1 cellular context compared by ENCODE assay signal in the genomic region with DNA sequence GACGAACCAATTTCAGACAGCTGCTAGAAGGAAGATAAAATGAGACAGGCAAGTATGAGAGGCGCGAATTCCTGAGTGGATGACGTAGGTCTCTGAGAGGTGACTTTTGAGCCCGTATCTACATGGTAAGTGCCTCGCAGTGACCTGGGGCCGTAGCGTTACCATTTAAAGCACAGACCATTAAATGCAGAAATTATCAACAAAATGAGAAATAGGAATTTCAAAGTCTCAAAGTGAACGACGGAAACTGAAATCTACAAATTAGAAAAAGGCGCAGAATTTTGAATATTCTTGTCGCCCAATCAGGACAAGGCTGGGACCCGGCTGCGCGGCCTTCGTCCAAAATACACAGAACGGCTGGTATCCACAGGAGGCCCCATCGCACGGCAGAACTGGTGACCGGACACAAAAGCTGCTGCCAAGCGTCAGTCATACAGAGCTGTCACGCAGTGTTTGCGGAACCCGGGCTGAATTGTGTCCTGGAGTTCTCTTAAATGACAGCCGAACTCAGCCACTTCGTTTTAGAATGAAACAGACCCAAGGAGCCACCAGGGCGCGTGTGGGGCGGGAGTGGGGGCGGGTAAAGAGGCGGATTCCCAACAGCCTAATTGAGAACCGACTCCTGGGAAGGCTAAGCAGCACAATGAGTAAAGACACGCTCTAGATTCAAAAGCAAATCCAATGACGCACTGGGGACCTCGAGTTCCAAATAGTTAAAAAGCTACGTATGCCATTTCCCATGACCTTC.
TF ChIP-seq lines count a peak whose summit lies in the region.

No MANE protein-coding gene starts in this region.

TF ChIP-seq in K562, 482 proteins besides CTCF, POLR2A, EP300 and RAD21 (continued from another document and continues in another):
- TF ChIP-seq, protein P1, sequence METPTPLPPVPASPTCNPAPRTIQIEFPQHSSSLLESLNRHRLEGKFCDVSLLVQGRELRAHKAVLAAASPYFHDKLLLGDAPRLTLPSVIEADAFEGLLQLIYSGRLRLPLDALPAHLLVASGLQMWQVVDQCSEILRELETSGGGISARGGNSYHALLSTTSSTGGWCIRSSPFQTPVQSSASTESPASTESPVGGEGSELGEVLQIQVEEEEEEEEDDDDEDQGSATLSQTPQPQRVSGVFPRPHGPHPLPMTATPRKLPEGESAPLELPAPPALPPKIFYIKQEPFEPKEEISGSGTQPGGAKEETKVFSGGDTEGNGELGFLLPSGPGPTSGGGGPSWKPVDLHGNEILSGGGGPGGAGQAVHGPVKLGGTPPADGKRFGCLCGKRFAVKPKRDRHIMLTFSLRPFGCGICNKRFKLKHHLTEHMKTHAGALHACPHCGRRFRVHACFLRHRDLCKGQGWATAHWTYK (CRISPR knock-in tag; IDR thresholded peaks at IDR 0.05): no peak
- TF ChIP-seq POLR2AphosphoS5 (IDR thresholded peaks at IDR 0.05; ENCODE audit: control insufficient read depth, insufficient read depth, low read depth, low read length) (peak; percentile 86), SMC3 (conservative IDR thresholded peaks at IDR 0.05; ENCODE audit: insufficient read depth, low read depth, low read length) (0 out of 2 replicates have a peak, but pooled peaks have one; percentile 7), ZNF717 (CRISPR knock-in tag; IDR thresholded peaks at IDR 0.05) (no peak), ESRRA (IDR thresholded peaks at IDR 0.05; ENCODE audit: borderline replicate concordance, low read depth) (no peak), IRF2 (CRISPR knock-in tag; IDR thresholded peaks at IDR 0.05) (no peak), PTRF (tag; IDR thresholded peaks at IDR 0.05) (no peak), BDP1 (IDR thresholded peaks at IDR 0.05; ENCODE audit: insufficient read depth, insufficient read length) (no peak), HIVEP1 (CRISPR knock-in tag; IDR thresholded peaks at IDR 0.05) (no peak), TAL1 (IDR thresholded peaks at IDR 0.05) (no peak), PURB (CRISPR knock-in tag; IDR thresholded peaks at IDR 0.05; ENCODE audit: low read depth) (no peak), RFX7 (CRISPR knock-in tag; IDR thresholded peaks at IDR 0.05) (peak; percentile 85; the same call in 1 of the 2 replicates), CREM (IDR thresholded peaks at IDR 0.05; ENCODE audit: low read depth) (peak; percentile 80), ZEB2 (IDR thresholded peaks at IDR 0.05) (no peak), THRAP3 (IDR thresholded peaks at IDR 0.05; ENCODE audit: borderline replicate concordance) (no peak; the same call in 1 of the 2 replicates), CHD2 (IDR thresholded peaks at IDR 0.05; ENCODE audit: low read depth, low read length) (0 out of 2 replicates have a peak, but pooled peaks have one; percentile 32), EGR1 (conservative IDR thresholded peaks at IDR 0.05) (0 out of 2 replicates have a peak, but pooled peaks have one; percentile 36), NR2C2 (CRISPR knock-in tag; IDR thresholded peaks at IDR 0.05) (0 out of 2 replicates have a peak, but pooled peaks have one; percentile 34), NR2C2 (tag; IDR thresholded peaks at IDR 0.05) (no peak; the same call in 1 of the 2 replicates), SNRNP70 (optimal IDR thresholded peaks at IDR 0.05; ENCODE audit: low read depth, low read length) (peak; percentile 93), NFIX (CRISPR knock-in tag; IDR thresholded peaks at IDR 0.05; ENCODE audit: low read depth) (no peak), ILK (tag; IDR thresholded peaks at IDR 0.05; ENCODE audit: borderline replicate concordance, low read depth) (no peak), HMG20A (CRISPR knock-in tag; conservative IDR thresholded peaks at IDR 0.05) (no peak), ZBTB1 (CRISPR knock-in tag; IDR thresholded peaks at IDR 0.05; ENCODE audit: borderline replicate concordance, low read depth) (peak; percentile 71; the same call in 1 of the 2 replicates), CREB1 (IDR thresholded peaks at IDR 0.05) (peak; percentile 27; the same call in 1 of the 2 replicates), CREB1 (CRISPR knock-in tag; IDR thresholded peaks at IDR 0.05) (peak; percentile 57), MTA1 (IDR thresholded peaks at IDR 0.05; ENCODE audit: borderline replicate concordance) (no peak), TAF1 (IDR thresholded peaks at IDR 0.05; ENCODE audit: control insufficient read depth, extremely low read depth, insufficient read depth, low read length, severe bottlenecking) (peak; percentile 44), TCF7 (IDR thresholded peaks at IDR 0.05; ENCODE audit: borderline replicate concordance) (no peak), KLF1 (tag; IDR thresholded peaks at IDR 0.05) (no peak), SAFB (IDR thresholded peaks at IDR 0.05; ENCODE audit: borderline replicate concordance, low read depth, low read length) (no peak), CBFA2T2 (conservative IDR thresholded peaks at IDR 0.05) (0 out of 2 replicates have a peak, but pooled peaks have one; percentile 7), ZFX (CRISPR knock-in tag; IDR thresholded peaks at IDR 0.05) (peak; percentile 21; the same call in 1 of the 2 replicates), NRF1 (conservative IDR thresholded peaks at IDR 0.05 in 1 of 2, IDR thresholded peaks at IDR 0.05 in 1 of 2) (peak; percentile 50 to 52; a peak in 3 of 4 replicates), CHCHD3 (CRISPR knock-in tag; IDR thresholded peaks at IDR 0.05) (peak; percentile 92), EZH2 (IDR thresholded peaks at IDR 0.05; ENCODE audit: borderline replicate concordance, low read depth, low read length) (no peak), DIDO1 (tag; IDR thresholded peaks at IDR 0.05; ENCODE audit: low read depth) (no peak), RBFOX2 (IDR thresholded peaks at IDR 0.05; ENCODE audit: low read depth, low read length) (peak; percentile 74), DNMT1 (IDR thresholded peaks at IDR 0.05) (no peak), EWSR1 (IDR thresholded peaks at IDR 0.05; ENCODE audit: borderline replicate concordance, low read depth, partially characterized antibody) (peak; percentile 83), TBL1XR1 (IDR thresholded peaks at IDR 0.05; ENCODE audit: low read length in 2 of 2) (peak in 1 of 2 experiments; percentile 89; a peak in 1 of 4 replicates), POLR2H (tag; IDR thresholded peaks at IDR 0.05; ENCODE audit: low read depth) (peak; percentile 7; the same call in 1 of the 2 replicates), ZNF408 (CRISPR knock-in tag; IDR thresholded peaks at IDR 0.05; ENCODE audit: low read depth) (no peak), GTF2A2 (tag; IDR thresholded peaks at IDR 0.05) (no peak), U2AF2 (optimal IDR thresholded peaks at IDR 0.05; ENCODE audit: low read depth, low read length) (no peak), MAFK (IDR thresholded peaks at IDR 0.05; ENCODE audit: low read length) (no peak), ZNF263 (CRISPR knock-in tag; IDR thresholded peaks at IDR 0.05; ENCODE audit: borderline replicate concordance) (no peak), KLF10 (CRISPR knock-in tag; IDR thresholded peaks at IDR 0.05) (no peak), RB1 (IDR thresholded peaks at IDR 0.05; ENCODE audit: low read depth) (no peak), SMAD1 (IDR thresholded peaks at IDR 0.05; ENCODE audit: low read depth, low read length, partially characterized antibody) (no peak), ZNF224 (CRISPR knock-in tag; IDR thresholded peaks at IDR 0.05) (no peak), STAG1 (CRISPR knock-in tag; IDR thresholded peaks at IDR 0.05; ENCODE audit: borderline replicate concordance) (0 out of 2 replicates have a peak, but pooled peaks have one; percentile 39), ZNF146 (CRISPR knock-in tag; IDR thresholded peaks at IDR 0.05; ENCODE audit: unreplicated experiment) (no peak), ESRRB (CRISPR knock-in tag; IDR thresholded peaks at IDR 0.05; ENCODE audit: borderline replicate concordance) (no peak), HLTF (IDR thresholded peaks at IDR 0.05) (no peak), ZKSCAN1 (IDR thresholded peaks at IDR 0.05; ENCODE audit: low read depth, low read length) (0 out of 2 replicates have a peak, but pooled peaks have one; percentile 8), CHD4 (IDR thresholded peaks at IDR 0.05; ENCODE audit: insufficient read depth, insufficient replicate concordance, low read depth, low read length, poor library complexity, severe bottlenecking) (no peak), SMARCC2 (IDR thresholded peaks at IDR 0.05; ENCODE audit: low read depth) (no peak)
- TF ChIP-seq, protein P2, sequence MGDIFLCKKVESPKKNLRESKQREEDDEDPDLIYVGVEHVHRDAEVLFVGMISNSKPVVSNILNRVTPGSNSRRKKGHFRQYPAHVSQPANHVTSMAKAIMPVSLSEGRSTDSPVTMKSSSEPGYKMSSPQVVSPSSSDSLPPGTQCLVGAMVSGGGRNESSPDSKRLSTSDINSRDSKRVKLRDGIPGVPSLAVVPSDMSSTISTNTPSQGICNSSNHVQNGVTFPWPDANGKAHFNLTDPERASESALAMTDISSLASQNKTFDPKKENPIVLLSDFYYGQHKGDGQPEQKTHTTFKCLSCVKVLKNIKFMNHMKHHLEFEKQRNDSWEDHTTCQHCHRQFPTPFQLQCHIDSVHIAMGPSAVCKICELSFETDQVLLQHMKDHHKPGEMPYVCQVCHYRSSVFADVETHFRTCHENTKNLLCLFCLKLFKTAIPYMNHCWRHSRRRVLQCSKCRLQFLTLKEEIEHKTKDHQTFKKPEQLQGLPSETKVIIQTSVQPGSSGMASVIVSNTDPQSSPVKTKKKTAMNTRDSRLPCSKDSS (IDR thresholded peaks at IDR 0.05; ENCODE audit: low read depth, partially characterized antibody): no peak
- TF ChIP-seq, protein P3, sequence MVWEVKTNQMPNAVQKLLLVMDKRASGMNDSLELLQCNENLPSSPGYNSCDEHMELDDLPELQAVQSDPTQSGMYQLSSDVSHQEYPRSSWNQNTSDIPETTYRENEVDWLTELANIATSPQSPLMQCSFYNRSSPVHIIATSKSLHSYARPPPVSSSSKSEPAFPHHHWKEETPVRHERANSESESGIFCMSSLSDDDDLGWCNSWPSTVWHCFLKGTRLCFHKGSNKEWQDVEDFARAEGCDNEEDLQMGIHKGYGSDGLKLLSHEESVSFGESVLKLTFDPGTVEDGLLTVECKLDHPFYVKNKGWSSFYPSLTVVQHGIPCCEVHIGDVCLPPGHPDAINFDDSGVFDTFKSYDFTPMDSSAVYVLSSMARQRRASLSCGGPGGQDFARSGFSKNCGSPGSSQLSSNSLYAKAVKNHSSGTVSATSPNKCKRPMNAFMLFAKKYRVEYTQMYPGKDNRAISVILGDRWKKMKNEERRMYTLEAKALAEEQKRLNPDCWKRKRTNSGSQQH (CRISPR knock-in tag; IDR thresholded peaks at IDR 0.05): 0 out of 2 replicates have a peak, but pooled peaks have one; percentile 57
- TF ChIP-seq, protein P4, sequence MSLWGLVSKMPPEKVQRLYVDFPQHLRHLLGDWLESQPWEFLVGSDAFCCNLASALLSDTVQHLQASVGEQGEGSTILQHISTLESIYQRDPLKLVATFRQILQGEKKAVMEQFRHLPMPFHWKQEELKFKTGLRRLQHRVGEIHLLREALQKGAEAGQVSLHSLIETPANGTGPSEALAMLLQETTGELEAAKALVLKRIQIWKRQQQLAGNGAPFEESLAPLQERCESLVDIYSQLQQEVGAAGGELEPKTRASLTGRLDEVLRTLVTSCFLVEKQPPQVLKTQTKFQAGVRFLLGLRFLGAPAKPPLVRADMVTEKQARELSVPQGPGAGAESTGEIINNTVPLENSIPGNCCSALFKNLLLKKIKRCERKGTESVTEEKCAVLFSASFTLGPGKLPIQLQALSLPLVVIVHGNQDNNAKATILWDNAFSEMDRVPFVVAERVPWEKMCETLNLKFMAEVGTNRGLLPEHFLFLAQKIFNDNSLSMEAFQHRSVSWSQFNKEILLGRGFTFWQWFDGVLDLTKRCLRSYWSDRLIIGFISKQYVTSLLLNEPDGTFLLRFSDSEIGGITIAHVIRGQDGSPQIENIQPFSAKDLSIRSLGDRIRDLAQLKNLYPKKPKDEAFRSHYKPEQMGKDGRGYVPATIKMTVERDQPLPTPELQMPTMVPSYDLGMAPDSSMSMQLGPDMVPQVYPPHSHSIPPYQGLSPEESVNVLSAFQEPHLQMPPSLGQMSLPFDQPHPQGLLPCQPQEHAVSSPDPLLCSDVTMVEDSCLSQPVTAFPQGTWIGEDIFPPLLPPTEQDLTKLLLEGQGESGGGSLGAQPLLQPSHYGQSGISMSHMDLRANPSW (CRISPR knock-in tag; IDR thresholded peaks at IDR 0.05): no peak
- TF ChIP-seq, protein P5, sequence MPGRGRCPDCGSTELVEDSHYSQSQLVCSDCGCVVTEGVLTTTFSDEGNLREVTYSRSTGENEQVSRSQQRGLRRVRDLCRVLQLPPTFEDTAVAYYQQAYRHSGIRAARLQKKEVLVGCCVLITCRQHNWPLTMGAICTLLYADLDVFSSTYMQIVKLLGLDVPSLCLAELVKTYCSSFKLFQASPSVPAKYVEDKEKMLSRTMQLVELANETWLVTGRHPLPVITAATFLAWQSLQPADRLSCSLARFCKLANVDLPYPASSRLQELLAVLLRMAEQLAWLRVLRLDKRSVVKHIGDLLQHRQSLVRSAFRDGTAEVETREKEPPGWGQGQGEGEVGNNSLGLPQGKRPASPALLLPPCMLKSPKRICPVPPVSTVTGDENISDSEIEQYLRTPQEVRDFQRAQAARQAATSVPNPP (IDR thresholded peaks at IDR 0.05; ENCODE audit: borderline replicate concordance, insufficient read depth, insufficient read length): no peak
- TF ChIP-seq, protein P6, sequence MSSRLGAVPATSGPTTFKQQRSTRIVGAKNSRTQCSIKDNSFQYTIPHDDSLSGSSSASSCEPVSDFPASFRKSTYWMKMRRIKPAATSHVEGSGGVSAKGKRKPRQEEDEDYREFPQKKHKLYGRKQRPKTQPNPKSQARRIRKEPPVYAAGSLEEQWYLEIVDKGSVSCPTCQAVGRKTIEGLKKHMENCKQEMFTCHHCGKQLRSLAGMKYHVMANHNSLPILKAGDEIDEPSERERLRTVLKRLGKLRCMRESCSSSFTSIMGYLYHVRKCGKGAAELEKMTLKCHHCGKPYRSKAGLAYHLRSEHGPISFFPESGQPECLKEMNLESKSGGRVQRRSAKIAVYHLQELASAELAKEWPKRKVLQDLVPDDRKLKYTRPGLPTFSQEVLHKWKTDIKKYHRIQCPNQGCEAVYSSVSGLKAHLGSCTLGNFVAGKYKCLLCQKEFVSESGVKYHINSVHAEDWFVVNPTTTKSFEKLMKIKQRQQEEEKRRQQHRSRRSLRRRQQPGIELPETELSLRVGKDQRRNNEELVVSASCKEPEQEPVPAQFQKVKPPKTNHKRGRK (tag; IDR thresholded peaks at IDR 0.05): no peak
- TF ChIP-seq, protein P7, sequence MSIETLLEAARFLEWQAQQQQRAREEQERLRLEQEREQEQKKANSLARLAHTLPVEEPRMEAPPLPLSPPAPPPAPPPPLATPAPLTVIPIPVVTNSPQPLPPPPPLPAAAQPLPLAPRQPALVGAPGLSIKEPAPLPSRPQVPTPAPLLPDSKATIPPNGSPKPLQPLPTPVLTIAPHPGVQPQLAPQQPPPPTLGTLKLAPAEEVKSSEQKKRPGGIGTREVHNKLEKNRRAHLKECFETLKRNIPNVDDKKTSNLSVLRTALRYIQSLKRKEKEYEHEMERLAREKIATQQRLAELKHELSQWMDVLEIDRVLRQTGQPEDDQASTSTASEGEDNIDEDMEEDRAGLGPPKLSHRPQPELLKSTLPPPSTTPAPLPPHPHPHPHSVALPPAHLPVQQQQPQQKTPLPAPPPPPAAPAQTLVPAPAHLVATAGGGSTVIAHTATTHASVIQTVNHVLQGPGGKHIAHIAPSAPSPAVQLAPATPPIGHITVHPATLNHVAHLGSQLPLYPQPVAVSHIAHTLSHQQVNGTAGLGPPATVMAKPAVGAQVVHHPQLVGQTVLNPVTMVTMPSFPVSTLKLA (conservative IDR thresholded peaks at IDR 0.05): peak; percentile 38 to 62; a peak in 3 of 4 replicates
